ENCODE assay signal across 7 cellular contexts in the genomic region with DNA sequence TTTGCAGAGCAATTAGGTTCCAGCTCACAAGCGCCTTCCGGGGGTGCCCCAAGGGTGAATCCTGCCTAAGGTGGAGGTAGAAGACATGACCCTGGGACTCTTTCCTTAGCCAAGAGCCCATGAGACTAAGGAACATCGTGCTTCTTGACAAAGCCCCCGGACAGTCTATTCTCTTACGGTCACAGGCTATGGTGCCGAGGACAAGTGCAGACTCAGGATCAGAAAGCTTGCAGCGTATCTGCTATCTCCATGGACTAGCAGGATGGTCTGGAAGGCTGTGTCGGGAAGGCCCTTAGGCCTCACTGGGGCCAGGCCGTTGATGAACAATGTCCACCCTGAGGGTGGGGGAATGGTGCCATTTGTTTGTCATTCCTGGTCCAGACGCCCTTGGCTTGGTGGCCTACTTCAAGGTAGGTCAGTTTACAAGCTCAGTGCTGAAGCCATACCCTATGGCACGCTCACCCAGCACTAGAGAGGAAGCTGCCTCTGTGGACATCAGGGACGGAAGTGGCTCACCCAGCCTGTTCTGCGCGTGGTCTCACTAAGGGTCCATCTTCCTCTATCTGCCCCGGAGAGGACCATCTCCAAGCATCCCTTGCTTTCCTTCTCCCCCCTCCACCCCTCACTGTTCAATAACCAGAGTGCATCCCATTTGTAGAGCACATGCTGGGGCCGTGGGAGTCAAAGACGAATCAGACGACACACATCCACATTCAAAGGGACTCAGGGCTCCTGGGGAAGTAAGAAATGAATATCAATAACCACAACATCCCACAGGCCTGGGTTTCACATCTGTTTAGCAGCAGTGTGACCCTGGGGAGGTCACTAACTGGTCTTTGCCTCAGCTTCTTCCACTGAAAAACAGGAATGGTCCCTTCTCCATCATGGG. TPM values are rescaled to one million over a fixed set of nuclear protein-coding genes. Genes with fewer than 3 reads are reported as not detected.
DNase-seq lines count a peak whose midpoint lies in the region; ATAC-seq, FAIRE-seq and TF ChIP-seq lines count a peak whose summit lies in the region.

No MANE protein-coding gene starts in this region.

- no peak overlapping the region for H3K18ac ChIP-seq in trophoblast cell (ENCODE audit: low read length)

- no TSS peak for BruUV-seq in GM12878 (replicated peaks; lab: Mats Ljungman, UMichigan)

- H3K9ac ChIP-seq in GM12878 (ENCODE audit: control insufficient read depth, insufficient read depth, low read length) (no peak overlapping the region), trophoblast cell (ENCODE audit: low read length) (no peak overlapping the region)

- no peak for FAIRE-seq in GM12878 (lab: Jason Lieb, UNC)

- H3K4me1 ChIP-seq in GM12878 (ENCODE audit: control insufficient read depth, insufficient read depth, low read length) (peaks cover 9% of the 10 kb centered on the region), trophoblast cell (ENCODE audit: control insufficient read depth in 1 of 2, insufficient read depth in 2 of 2, low read length in 2 of 2) (no peaks in the 10 kb centered on the region)

- H3K23ac ChIP-seq in trophoblast cell (ENCODE audit: low read length) = no peak overlapping the region

- ATAC-seq in GM18867 (IDR thresholded peaks at IDR 0.05; ENCODE audit: unreplicated experiment) (peak; percentile 59), HG02642 (IDR thresholded peaks at IDR 0.05; ENCODE audit: poor library complexity, unreplicated experiment) (peak; percentile 74), GM12878 (peak; percentile 74)

- no peak for TF ChIP-seq POLR2A in GM12878 (IDR thresholded peaks at IDR 0.05; ENCODE audit: low read depth, low read length)

- 72% methylated on average over 18 of the region's 18 CpGs for WGBS in GM12878 (ENCODE audit: insufficient coverage, insufficient replicate concordance, low lambda C conversion rate, missing lambda C conversion rate)
- WGBS in trophoblast cell (ENCODE audit: extremely low coverage, insufficient coverage, insufficient read length) = no CpG with 5 or more reads among the region's 18 CpGs

- no peak for TF ChIP-seq EP300 in GM12878 (IDR thresholded peaks at IDR 0.05; ENCODE audit: borderline replicate concordance in 1 of 2, control insufficient read depth in 1 of 2, low read depth in 2 of 2, low read length in 2 of 2)

- in situ Hi-C loops in GM12878 (cut with MboI) = no loop called here

- H3K79me2 ChIP-seq in GM12878 (ENCODE audit: control insufficient read depth, insufficient read depth, low read length) = no peaks in the 10 kb centered on the region
- no peaks in the 10 kb centered on the region for H3K79me2 ChIP-seq in trophoblast cell (ENCODE audit: control insufficient read depth, insufficient read depth, low read length, poor library complexity)

- H3K27ac ChIP-seq in GM12878 (ENCODE audit: control insufficient read depth, insufficient read depth) (no peak overlapping the region), trophoblast cell (ENCODE audit: low read depth, low read length) (no peak overlapping the region)

- H2AFZ ChIP-seq in GM12878 (ENCODE audit: control insufficient read depth, low read depth, low read length) = no peak overlapping the region
- no peak overlapping the region for H2AFZ ChIP-seq in trophoblast cell (ENCODE audit: insufficient read depth, low read length, poor library complexity)

- SMC1A ChIA-PET in GM12878 (lab: Charles Lee; ENCODE audit: uncharacterized antibody, unreplicated experiment) = no interaction called here

- CTCF ChIA-PET in GM12878 (lab: Yijun Ruan, JAX) = no interaction called here

- no peak for TF ChIP-seq CTCF in GM12878 (IDR thresholded peaks at IDR 0.05 in 2 of 3, conservative IDR thresholded peaks at IDR 0.05 in 1 of 3; ENCODE audit: control insufficient read depth in 2 of 3, extremely low read depth in 1 of 3, insufficient read depth in 1 of 3, low read depth in 3 of 3, low read length in 3 of 3)

- no peaks in the 10 kb centered on the region for H4K20me1 ChIP-seq in GM12878 (ENCODE audit: control insufficient read depth, insufficient read depth)

- H2BK5ac ChIP-seq in trophoblast cell (ENCODE audit: low read depth, low read length, poor library complexity) = no peak overlapping the region

- H3K4me3 ChIP-seq in GM12878 (no peak overlapping the region), trophoblast cell (ENCODE audit: low read depth, low read length) (no peak overlapping the region)

- H4K91ac ChIP-seq in trophoblast cell (ENCODE audit: low read depth, low read length) = no peak overlapping the region

- no peak overlapping the region for H2AK5ac ChIP-seq in trophoblast cell (ENCODE audit: low read length)

- no peak overlapping the region for H3K14ac ChIP-seq in trophoblast cell (ENCODE audit: low read length)

- DNase-seq in GM12878 (ENCODE audit: low read depth, low spot score) (peak; percentile 11), retina (peak; percentile 18), MV-4-11 (lab: John Stamatoyannopoulos, UW) (no peak), NCI-H526 (lab: John Stamatoyannopoulos, UW) (no peak), trophoblast cell (no peak)

- intact Hi-C loops in GM12878 (cut with micrococcal nuclease; ENCODE audit: unreplicated experiment) = no loop called here

- H3K9me3 ChIP-seq in GM12878 (replicated peaks; ENCODE audit: control insufficient read depth, insufficient read depth, low read length) (no peaks in the 10 kb centered on the region), trophoblast cell (ENCODE audit: insufficient read depth, low read depth, low read length) (peaks cover 2% of the 10 kb centered on the region)

- no peak overlapping the region for H3K4ac ChIP-seq in trophoblast cell (ENCODE audit: low read depth, low read length)

- H2BK120ac ChIP-seq in trophoblast cell (ENCODE audit: insufficient read depth, low read length, poor library complexity) = no peak overlapping the region

- no peak overlapping the region for H4K8ac ChIP-seq in trophoblast cell (ENCODE audit: low read depth, low read length)

- H3K4me2 ChIP-seq in GM12878 (ENCODE audit: control insufficient read depth, insufficient read depth) = 0 out of 2 replicates have a peak overlapping the region, but pooled peaks have one; percentile 27
- H3K4me2 ChIP-seq in trophoblast cell (ENCODE audit: low read length) = no peak overlapping the region

- RAD21 ChIA-PET in GM12878 (lab: Charles Lee; ENCODE audit: unreplicated experiment) = no interaction called here

- no peak overlapping the region for H2BK12ac ChIP-seq in trophoblast cell (ENCODE audit: low read length)

- H3K36me3 ChIP-seq in GM12878 (ENCODE audit: control insufficient read depth in 2 of 2, insufficient read depth in 2 of 2, low read length in 1 of 2) (peaks cover 5 to 7% of the 10 kb centered on the region in 2 experiments; a peak in 3 of 4 replicates), trophoblast cell (ENCODE audit: control insufficient read depth in 1 of 2, insufficient read depth in 2 of 2, low read length in 2 of 2) (peaks cover 17 to 22% of the 10 kb centered on the region in 2 experiments)

- no peaks in the 10 kb centered on the region for H3K79me1 ChIP-seq in trophoblast cell (ENCODE audit: low read length)

- POLR2A ChIA-PET in GM12878 (lab: Charles Lee) = no interaction called here

- H4K12ac ChIP-seq in trophoblast cell (ENCODE audit: low read depth, low read length) = no peak overlapping the region

- TF ChIP-seq RAD21 in GM12878 (IDR thresholded peaks at IDR 0.05; ENCODE audit: insufficient read depth, low read depth, low read length) = no peak

- H3K27me3 ChIP-seq in GM12878 (replicated peaks in 1 of 2; ENCODE audit: control insufficient read depth in 2 of 2, insufficient read depth in 2 of 2, low read length in 1 of 2) (no peaks in the 10 kb centered on the region), trophoblast cell (ENCODE audit: insufficient read depth, low read length) (no peaks in the 10 kb centered on the region)

TF ChIP-seq in GM12878, 131 proteins besides CTCF, POLR2A, EP300 and RAD21 (continues in another document):
- TF ChIP-seq IKZF1 (conservative IDR thresholded peaks at IDR 0.05) = peak; percentile 47; the same call in 1 of the 2 replicates
- no peak for TF ChIP-seq SP1 (IDR thresholded peaks at IDR 0.05; ENCODE audit: low read depth, low read length)

RNA-seq across cellular contexts. Expression of a gene that starts 45.0 kb away (rescaled TPM):
- not detected in 2 replicates for total RNA-seq in GM12878 (2013; cell fraction: nucleolus; rRNA removed)
- not detected in 2 replicates for total RNA-seq in GM12878 (2014; rRNA removed)
- not detected in 2 replicates for total RNA-seq in GM12878 (2014; rRNA removed; fragmentation: Illumina TruSeq; extraction: Trizol)
- total RNA-seq in GM12878 (2021) = not detected in 2 replicates
- not detected for polyA plus RNA-seq in GM12878 (2011; ENCODE audit: low read depth)
- not detected in 2 replicates for polyA plus RNA-seq in GM12878 (2011; rRNA removed)
- polyA plus RNA-seq in GM12878 (2011; cell fraction: cytosol; rRNA removed) = 0.01 TPM in 1 of 2 replicates, not detected in the other
- 0.03 TPM in 1 of 2 replicates, not detected in the other for polyA plus RNA-seq in GM12878 (2011; cell fraction: nucleus; rRNA removed)
- polyA plus RNA-seq in GM12878 (2012) = 0.04 TPM in 1 of 2 replicates, not detected in the other
- polyA plus RNA-seq in GM12878 (2014; fragmentation: Illumina TruSeq; extraction: Trizol) = not detected in 2 replicates
- polyA plus RNA-seq in GM12878 (2014; fragmentation: Nextera tagmentation; extraction: Ambion mirVana) = not detected
- not detected in 2 replicates for polyA plus RNA-seq in GM12878 (2014; rRNA removed)
- not detected for polyA plus RNA-seq in GM12878 (2016; fragmentation: Nextera tagmentation; extraction: Ambion mirVana)
- polyA minus RNA-seq in GM12878 (2011; rRNA and poly(A)+ RNA removed) = not detected in 2 replicates
- polyA minus RNA-seq in GM12878 (2011; cell fraction: cytosol; rRNA and poly(A)+ RNA removed) = not detected in 2 replicates
- polyA minus RNA-seq in GM12878 (2011; cell fraction: nucleus; rRNA and poly(A)+ RNA removed) = not detected in 2 replicates
- polyA plus RNA-seq in trophoblast cell (2013) = 0.01 and 0.21 TPM in 2 replicates

Comparison
In these comparisons a context has a peak if more than half of its experiments do, and no peak if none do; other contexts are left out.
1. DNase-seq: peak in GM12878 (single experiment) and retina (single experiment); none in MV-4-11 (single experiment), NCI-H526 (0 of 2) and trophoblast cell (0 of 2).
2. Peak in every context shown above with its lines, with median percentiles within 50 percentile points of each other: ATAC-seq.